ENCODE assay signal across 22 cellular contexts in genomic region chr16:84654238-84654637, GRCh38. TPM values are rescaled to one million over a fixed set of nuclear protein-coding genes. Genes with fewer than 3 reads are reported as not detected.
DNase-seq lines count a peak whose midpoint lies in the region; ATAC-seq, FAIRE-seq and TF ChIP-seq lines count a peak whose summit lies in the region.
"Had no signal": no experiment of that assay in that cellular context is flagged by ENCODE, and none has a peak within 500 bp of the region (broad histone marks: within the 10 kb centered on the region; RNA-seq: fewer than 3 reads in every experiment).

No MANE protein-coding gene starts in this region.

- FAIRE-seq in HepG2 (lab: Jason Lieb, UNC) = no peak
- FAIRE-seq: A549, G401.6, GM12891, GM19239, H1, HTR-8/SVneo had no signal

- no peaks in the 10 kb centered on the region for H3K9me3 Mint-ChIP-seq in T-helper 2 cell treated with Interferon-gamma antibody and Interleukin-4, amounts not matched to agents 5 μg/mL and 100 μg/mL, for 36 hours
- H3K9me3 Mint-ChIP-seq: CD8-positive, alpha-beta memory T cell; H9; IgD-negative memory B cell had no signal

- H3K4me2 ChIP-seq in HepG2 (ENCODE audit: low read depth, low read length) = no peak overlapping the region
- H3K4me2 ChIP-seq: A549 had no signal

- H3K36me3 ChIP-seq in HepG2 (replicated peaks in 1 of 2; ENCODE audit: control insufficient read depth in 1 of 2, insufficient read depth in 2 of 2, low read length in 2 of 2) = peaks cover 17 to 46% of the 10 kb centered on the region in 2 experiments
- H3K36me3 ChIP-seq in right lobe of liver = peaks cover 0 to 42% (median 24%) of the 10 kb centered on the region in 4 donors
- peaks cover 0 to 61% (median 43%) of the 10 kb centered on the region in 5 donors for H3K36me3 ChIP-seq in subcutaneous abdominal adipose tissue (ENCODE audit: control insufficient read depth in 5 of 5, insufficient read depth in 5 of 5, low read length in 5 of 5)

- TF ChIP-seq CTCF in HepG2 (CRISPR knock-in tag; IDR thresholded peaks at IDR 0.05) = no peak
- no peak for TF ChIP-seq CTCF in right lobe of liver (IDR thresholded peaks at IDR 0.05)

- peaks cover 4% of the 10 kb centered on the region; the same call in 1 of the 2 replicates for H4K20me1 ChIP-seq in HepG2 (ENCODE audit: insufficient read depth, low read length)

- intact Hi-C loops in HepG2 (cut with micrococcal nuclease; ENCODE audit: unreplicated experiment) = no loop called here
- intact Hi-C loops in right lobe of liver (cut with DNase I) = no loop called here

- BruUV-seq in HepG2 (replicated peaks; lab: Mats Ljungman, UMichigan) = no TSS peak

- no peaks in the 10 kb centered on the region for H3K27me3 Mint-ChIP-seq in T-helper 2 cell treated with Interferon-gamma antibody and Interleukin-4, amounts not matched to agents 5 μg/mL and 100 μg/mL, for 36 hours (ENCODE audit: low read depth)
- H3K27me3 Mint-ChIP-seq in T-helper 17 cell = no peaks in the 10 kb centered on the region
- H3K27me3 Mint-ChIP-seq: CD8-positive, alpha-beta memory T cell; IgD-negative memory B cell had no signal

- DNase-seq in T-helper 2 cell treated with Interferon-gamma antibody and Interleukin-4, amounts not matched to agents 5 μg/mL and 100 μg/mL, for 36 hours (ENCODE audit: low spot score) = no peak
- DNase-seq in T-helper 2 cell (no peak), HepG2 (ENCODE audit: low spot score) (no peak), right lobe of liver (no peak), T-helper 17 cell (no peak), NCI-H1092 treated with DMSO at 0.1 percent for 48 hours (lab: John Stamatoyannopoulos, UW) (no peak), NCI-H526 (lab: John Stamatoyannopoulos, UW) (no peak)
- DNase-seq: AML-193; CD8-positive, alpha-beta memory T cell; COR-L47; DMS 273 treated with DMSO at 0.1 percent for 48 hours; H9 had no signal

- TF ChIP-seq RAD21 in HepG2 (CRISPR knock-in tag; IDR thresholded peaks at IDR 0.05) = no peak

- ATAC-seq in HepG2 (no peak), right lobe of liver (no peak), T-helper 17 cell (no peak)
- ATAC-seq: A549 had no signal

- peaks cover 58% of the 10 kb centered on the region for H3K36me3 Mint-ChIP-seq in T-helper 2 cell treated with Interferon-gamma antibody and Interleukin-4, amounts not matched to agents 5 μg/mL and 100 μg/mL, for 36 hours (ENCODE audit: low read depth)
- peaks cover 5% of the 10 kb centered on the region for H3K36me3 Mint-ChIP-seq in T-helper 17 cell (ENCODE audit: low read depth)

- H3K4me3 Mint-ChIP-seq in T-helper 2 cell treated with Interferon-gamma antibody and Interleukin-4, amounts not matched to agents 5 μg/mL and 100 μg/mL, for 36 hours = no peak overlapping the region
- H3K4me3 Mint-ChIP-seq in T-helper 17 cell = peak overlapping the region; percentile 21
- H3K4me3 Mint-ChIP-seq: H9 had no signal

- POLR2A ChIA-PET in HepG2 (lab: Yijun Ruan, JAX) = no interaction called here

- H3K4me3 ChIP-seq in HepG2 (replicated peaks in 1 of 3; ENCODE audit: insufficient read depth in 1 of 3, low read depth in 2 of 3, low read length in 3 of 3) (no peak overlapping the region), right lobe of liver (no peak overlapping the region), subcutaneous abdominal adipose tissue (ENCODE audit: low read depth in 1 of 5, low read length in 5 of 5) (no peak overlapping the region)
- H3K4me3 ChIP-seq: A549 had no signal

- peaks cover 39% of the 10 kb centered on the region for H3K4me1 Mint-ChIP-seq in T-helper 2 cell treated with Interferon-gamma antibody and Interleukin-4, amounts not matched to agents 5 μg/mL and 100 μg/mL, for 36 hours (ENCODE audit: low read depth)
- peaks cover 56% of the 10 kb centered on the region for H3K4me1 Mint-ChIP-seq in T-helper 17 cell

- H3K27ac Mint-ChIP-seq in T-helper 2 cell treated with Interferon-gamma antibody and Interleukin-4, amounts not matched to agents 5 μg/mL and 100 μg/mL, for 36 hours = peak overlapping the region; percentile 7
- H3K27ac Mint-ChIP-seq in T-helper 17 cell = no peak overlapping the region

- in situ Hi-C loops in HepG2 (cut with HindIII; ENCODE audit: extremely low pct_ligation_motif_present, low pct_unique_long_range_greater_than_20kb) = no loop called here

- H3K4me1 ChIP-seq in HepG2 (ENCODE audit: insufficient read depth, low read length) (peaks cover 18% of the 10 kb centered on the region), right lobe of liver (peaks cover 0 to 15% (median 7%) of the 10 kb centered on the region in 4 donors), subcutaneous abdominal adipose tissue (ENCODE audit: control insufficient read depth in 5 of 5, insufficient read depth in 5 of 5, low read length in 5 of 5) (peaks cover 3 to 24% (median 10%) of the 10 kb centered on the region in 5 donors)

- TF ChIP-seq EP300 in HepG2 (IDR thresholded peaks at IDR 0.05; ENCODE audit: low read depth in 2 of 2, low read length in 2 of 2) (no peak), HepG2 (CRISPR knock-in tag; IDR thresholded peaks at IDR 0.05; ENCODE audit: borderline replicate concordance) (no peak)

- H3K27me3 ChIP-seq in HepG2 (ENCODE audit: control insufficient read depth in 1 of 2, insufficient read depth in 2 of 2, low read length in 2 of 2) (no peaks in the 10 kb centered on the region), right lobe of liver (no peaks in the 10 kb centered on the region), subcutaneous abdominal adipose tissue (ENCODE audit: control insufficient read depth in 5 of 5, insufficient read depth in 4 of 5, low read length in 5 of 5) (no peaks in the 10 kb centered on the region)

- H2AFZ ChIP-seq in HepG2 (ENCODE audit: low read length) = no peak overlapping the region

- no peak for TF ChIP-seq POLR2A in HepG2 (IDR thresholded peaks at IDR 0.05; ENCODE audit: insufficient read depth in 1 of 2, low read depth in 2 of 2, low read length in 2 of 2)
- no peak for TF ChIP-seq POLR2A in right lobe of liver (IDR thresholded peaks at IDR 0.05)

- 97% methylated on average over 3 of the region's 3 CpGs for WGBS in HepG2 (ENCODE audit: low lambda C conversion rate)
- WGBS in right lobe of liver (ENCODE audit: insufficient coverage, low coverage, low lambda C conversion rate, missing lambda C conversion rate) = 94% methylated on average over 3 of the region's 3 CpGs

- CTCF ChIA-PET in HepG2 (lab: Yijun Ruan, JAX; ENCODE audit: low intra/inter-chr PET ratio, low total read pairs) = no interaction called here

- H3K9me3 ChIP-seq in HepG2 (ENCODE audit: low read length) = no peaks in the 10 kb centered on the region
- no peaks in the 10 kb centered on the region for H3K9me3 ChIP-seq in right lobe of liver
- no peaks in the 10 kb centered on the region for H3K9me3 ChIP-seq in T-helper 17 cell (ENCODE audit: control insufficient read depth, low read length, poor library complexity, severe bottlenecking)
- H3K9me3 ChIP-seq in subcutaneous abdominal adipose tissue (ENCODE audit: control insufficient read depth in 5 of 5, low read length in 5 of 5) = no peaks in the 10 kb centered on the region
- H3K9me3 ChIP-seq: A549 had no signal

- H3K27ac ChIP-seq in HepG2 (ENCODE audit: extremely low read length, insufficient read depth, low read length) (no peak overlapping the region), right lobe of liver (no peak overlapping the region), subcutaneous abdominal adipose tissue (ENCODE audit: low read depth, low read length) (peak overlapping the region; percentile 42)
- H3K27ac ChIP-seq: 22Rv1, A549, C4-2B had no signal

- no peak overlapping the region for H3K9ac ChIP-seq in HepG2 (ENCODE audit: insufficient read depth, low read depth, low read length)
- H3K9ac ChIP-seq in subcutaneous abdominal adipose tissue (ENCODE audit: low read length in 5 of 5) = no peak overlapping the region

- no peaks in the 10 kb centered on the region for H3K79me2 ChIP-seq in HepG2 (ENCODE audit: insufficient read depth, low read length)

RNA-seq across cellular contexts. Expression of gene KLHL36, which starts 5.9 kb away (rescaled TPM):
- total RNA-seq in HepG2 (2016; rRNA removed; fragmentation: Illumina TruSeq; extraction: Trizol) (23.6 and 24.3 TPM in 2 replicates), right lobe of liver (10 to 100 TPM; 20.1 to 31.3 (median 21.9) TPM), T-helper 17 cell (10 to 100 TPM; 68.1 to 78.2 TPM)
- 5.2 and 5.7 TPM in 2 replicates for total RNA-seq in HepG2 (2016; cell fraction: cytosol; rRNA removed; fragmentation: Illumina TruSeq; extraction: Trizol; ENCODE audit: low read depth)
- total RNA-seq in HepG2 (2016; cell fraction: insoluble cytoplasmic fraction; rRNA removed; fragmentation: Illumina TruSeq; extraction: Trizol) = 19.7 and 25.5 TPM in 2 replicates
- total RNA-seq in HepG2 (2016; cell fraction: membrane; rRNA removed; fragmentation: Illumina TruSeq; extraction: Trizol) = 13.6 and 13.8 TPM in 2 replicates
- 19.3 and 23.7 TPM in 2 replicates for total RNA-seq in HepG2 (2016; cell fraction: nucleus; rRNA removed; fragmentation: Illumina TruSeq; extraction: Trizol)
- polyA plus RNA-seq in HepG2 (2011; rRNA removed) = 26.0 and 34.9 TPM in 2 replicates
- 19.5 and 24.5 TPM in 2 replicates for polyA plus RNA-seq in HepG2 (2011; cell fraction: cytosol; rRNA removed)
- polyA plus RNA-seq in HepG2 (2011; cell fraction: nucleus; rRNA removed) = 101 and 113 TPM in 2 replicates
- polyA plus RNA-seq in HepG2 (2012) = 13.5 and 16.7 TPM in 2 replicates
- 3.3 and 4.5 TPM in 2 replicates for polyA plus RNA-seq in HepG2 (2016; cell fraction: cytosol; fragmentation: Illumina TruSeq; extraction: Trizol; ENCODE audit: low read depth)
- polyA plus RNA-seq in HepG2 (2016; cell fraction: insoluble cytoplasmic fraction; fragmentation: Illumina TruSeq; extraction: Trizol; ENCODE audit: low read depth) = 12.0 and 13.5 TPM in 2 replicates
- 5.3 and 6.0 TPM in 2 replicates for polyA plus RNA-seq in HepG2 (2016; cell fraction: membrane; fragmentation: Illumina TruSeq; extraction: Trizol; ENCODE audit: low read depth)
- 30.5 and 31.5 TPM in 2 replicates for polyA plus RNA-seq in HepG2 (2016; cell fraction: nucleus; fragmentation: Illumina TruSeq; extraction: Trizol; ENCODE audit: insufficient read depth, low read depth)
- 18.8 and 92.4 TPM in 2 replicates for polyA minus RNA-seq in HepG2 (2011; rRNA and poly(A)+ RNA removed; ENCODE audit: low replicate concordance)
- polyA minus RNA-seq in HepG2 (2011; cell fraction: cytosol; rRNA and poly(A)+ RNA removed) = 32.9 and 39.6 TPM in 2 replicates
- 40.4 and 48.1 TPM in 2 replicates for polyA minus RNA-seq in HepG2 (2011; cell fraction: nucleus; rRNA and poly(A)+ RNA removed)

RNA-seq across cellular contexts. Expression of gene COTL1, which starts 36.4 kb away (rescaled TPM):
- total RNA-seq in HepG2 (2016; rRNA removed; fragmentation: Illumina TruSeq; extraction: Trizol) (8.6 and 8.7 TPM in 2 replicates), right lobe of liver (10 to 100 TPM; 12.4 to 51.0 (median 18.6) TPM), T-helper 17 cell (100 to 1,000 TPM; 287 to 328 TPM)
- total RNA-seq in HepG2 (2016; cell fraction: cytosol; rRNA removed; fragmentation: Illumina TruSeq; extraction: Trizol; ENCODE audit: low read depth) = 5.8 and 8.7 TPM in 2 replicates
- total RNA-seq in HepG2 (2016; cell fraction: insoluble cytoplasmic fraction; rRNA removed; fragmentation: Illumina TruSeq; extraction: Trizol) = 7.3 and 9.2 TPM in 2 replicates
- total RNA-seq in HepG2 (2016; cell fraction: membrane; rRNA removed; fragmentation: Illumina TruSeq; extraction: Trizol) = 14.0 and 18.2 TPM in 2 replicates
- total RNA-seq in HepG2 (2016; cell fraction: nucleus; rRNA removed; fragmentation: Illumina TruSeq; extraction: Trizol) = 3.7 and 4.3 TPM in 2 replicates
- 9.7 and 16.9 TPM in 2 replicates for polyA plus RNA-seq in HepG2 (2011; rRNA removed)
- polyA plus RNA-seq in HepG2 (2011; cell fraction: cytosol; rRNA removed) = 8.5 and 16.0 TPM in 2 replicates
- polyA plus RNA-seq in HepG2 (2011; cell fraction: nucleus; rRNA removed) = 5.1 and 7.3 TPM in 2 replicates
- polyA plus RNA-seq in HepG2 (2012) = 8.5 and 17.2 TPM in 2 replicates
- 15.3 and 18.5 TPM in 2 replicates for polyA plus RNA-seq in HepG2 (2016; cell fraction: cytosol; fragmentation: Illumina TruSeq; extraction: Trizol; ENCODE audit: low read depth)
- 17.5 and 21.2 TPM in 2 replicates for polyA plus RNA-seq in HepG2 (2016; cell fraction: insoluble cytoplasmic fraction; fragmentation: Illumina TruSeq; extraction: Trizol; ENCODE audit: low read depth)
- 23.1 and 28.6 TPM in 2 replicates for polyA plus RNA-seq in HepG2 (2016; cell fraction: membrane; fragmentation: Illumina TruSeq; extraction: Trizol; ENCODE audit: low read depth)
- 10.8 and 11.4 TPM in 2 replicates for polyA plus RNA-seq in HepG2 (2016; cell fraction: nucleus; fragmentation: Illumina TruSeq; extraction: Trizol; ENCODE audit: insufficient read depth, low read depth)
- polyA minus RNA-seq in HepG2 (2011; rRNA and poly(A)+ RNA removed; ENCODE audit: low replicate concordance) = 13.8 and 51.4 TPM in 2 replicates
- 3.7 and 9.1 TPM in 2 replicates for polyA minus RNA-seq in HepG2 (2011; cell fraction: cytosol; rRNA and poly(A)+ RNA removed)
- polyA minus RNA-seq in HepG2 (2011; cell fraction: nucleus; rRNA and poly(A)+ RNA removed) = 3.7 and 4.8 TPM in 2 replicates

RNA-seq across cellular contexts. Expression of gene USP10, which starts 45.6 kb away (rescaled TPM):
- total RNA-seq in HepG2 (2016; rRNA removed; fragmentation: Illumina TruSeq; extraction: Trizol) (79.1 and 97.6 TPM in 2 replicates), right lobe of liver (10 to 100 TPM; 41.5 to 53.2 (median 44.6) TPM), T-helper 17 cell (100 to 1,000 TPM; 169 to 221 TPM)
- 57.5 and 62.5 TPM in 2 replicates for total RNA-seq in HepG2 (2016; cell fraction: cytosol; rRNA removed; fragmentation: Illumina TruSeq; extraction: Trizol; ENCODE audit: low read depth)
- total RNA-seq in HepG2 (2016; cell fraction: insoluble cytoplasmic fraction; rRNA removed; fragmentation: Illumina TruSeq; extraction: Trizol) = 76.4 and 87.1 TPM in 2 replicates
- 73.6 and 81.2 TPM in 2 replicates for total RNA-seq in HepG2 (2016; cell fraction: membrane; rRNA removed; fragmentation: Illumina TruSeq; extraction: Trizol)
- 78.0 and 88.2 TPM in 2 replicates for total RNA-seq in HepG2 (2016; cell fraction: nucleus; rRNA removed; fragmentation: Illumina TruSeq; extraction: Trizol)
- polyA plus RNA-seq in HepG2 (2011; rRNA removed) = 114 and 122 TPM in 2 replicates
- 68.7 and 92.2 TPM in 2 replicates for polyA plus RNA-seq in HepG2 (2011; cell fraction: cytosol; rRNA removed)
- polyA plus RNA-seq in HepG2 (2011; cell fraction: nucleus; rRNA removed) = 127 and 143 TPM in 2 replicates
- polyA plus RNA-seq in HepG2 (2012) = 65.1 and 93.3 TPM in 2 replicates
- polyA plus RNA-seq in HepG2 (2016; cell fraction: cytosol; fragmentation: Illumina TruSeq; extraction: Trizol; ENCODE audit: low read depth) = 17.7 and 17.8 TPM in 2 replicates
- 102 and 128 TPM in 2 replicates for polyA plus RNA-seq in HepG2 (2016; cell fraction: insoluble cytoplasmic fraction; fragmentation: Illumina TruSeq; extraction: Trizol; ENCODE audit: low read depth)
- 41.4 and 44.1 TPM in 2 replicates for polyA plus RNA-seq in HepG2 (2016; cell fraction: membrane; fragmentation: Illumina TruSeq; extraction: Trizol; ENCODE audit: low read depth)
- polyA plus RNA-seq in HepG2 (2016; cell fraction: nucleus; fragmentation: Illumina TruSeq; extraction: Trizol; ENCODE audit: insufficient read depth, low read depth) = 118 and 120 TPM in 2 replicates
- polyA minus RNA-seq in HepG2 (2011; rRNA and poly(A)+ RNA removed; ENCODE audit: low replicate concordance) = 349 and 427 TPM in 2 replicates
- 64.3 and 66.8 TPM in 2 replicates for polyA minus RNA-seq in HepG2 (2011; cell fraction: cytosol; rRNA and poly(A)+ RNA removed)
- polyA minus RNA-seq in HepG2 (2011; cell fraction: nucleus; rRNA and poly(A)+ RNA removed) = 118 TPM in 2 replicates

Comparison
In these comparisons a context has a peak if more than half of its experiments do, and no peak if none do; other contexts are left out.
1. RNA of gene COTL1, which starts 36.4 kb away (total RNA-seq): 287 to 328 TPM in T-helper 17 cell; 12.4 to 51.0 TPM in right lobe of liver and 3.7 to 18.2 TPM in HepG2; every median in the first group is over 4 times any median in the second.